ENCODE assay signal across 15 cellular contexts in the genomic region with DNA sequence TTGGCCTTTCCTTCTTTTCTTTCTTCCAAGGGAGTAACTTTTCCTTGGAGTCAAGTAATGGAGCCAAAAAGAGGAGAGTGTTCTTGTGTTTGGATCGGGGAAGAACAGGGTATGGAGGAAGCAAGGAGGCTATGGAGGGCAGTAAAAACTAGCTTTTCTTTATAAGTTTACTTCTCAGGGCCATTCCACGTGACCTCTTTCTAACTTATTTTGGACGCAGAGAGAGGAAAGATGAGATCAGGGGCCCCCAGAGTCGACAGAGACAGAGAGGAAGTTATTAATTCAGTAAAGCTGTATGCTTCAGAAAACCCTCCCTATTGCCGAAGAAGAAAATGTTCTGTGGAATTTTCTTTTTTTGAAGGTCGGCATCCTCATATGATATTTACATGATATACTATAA.
DNase-seq lines count a peak whose midpoint lies in the region; ATAC-seq and TF ChIP-seq lines count a peak whose summit lies in the region.
"Had no signal": no experiment of that assay in that cellular context is flagged by ENCODE, and none has a peak within 500 bp of the region (broad histone marks: within the 10 kb centered on the region; RNA-seq: fewer than 3 reads in every experiment).

No MANE protein-coding gene starts in this region.

- H3K4me1 Mint-ChIP-seq in nephron progenitor cell (peaks cover 43% of the 10 kb centered on the region), type B pancreatic cell (ENCODE audit: unreplicated experiment) (peaks cover 40% of the 10 kb centered on the region), endothelial cell (ENCODE audit: unreplicated experiment) (peaks cover 16% of the 10 kb centered on the region)
- H3K4me1 Mint-ChIP-seq: CD4-positive, CD25-positive, alpha-beta regulatory T cell had no signal

- H3K36me3 Mint-ChIP-seq in nephron progenitor cell (ENCODE audit: low read depth), result peaks cover 5% of the 10 kb centered on the region
- peaks cover 4% of the 10 kb centered on the region for H3K36me3 Mint-ChIP-seq in type B pancreatic cell
- H3K36me3 Mint-ChIP-seq in endothelial cell (ENCODE audit: low read depth, unreplicated experiment), result peaks cover 28% of the 10 kb centered on the region
- H3K36me3 Mint-ChIP-seq: activated naive CD8-positive, alpha-beta T cell; CD4-positive, CD25-positive, alpha-beta regulatory T cell had no signal

- ATAC-seq in foreskin keratinocyte, result peak; percentile 14
- ATAC-seq in HG03378 (IDR thresholded peaks at IDR 0.05; ENCODE audit: unreplicated experiment), result no peak
- ATAC-seq in HG02571 (IDR thresholded peaks at IDR 0.05; ENCODE audit: unreplicated experiment), result no peak

- peaks cover 26% of the 10 kb centered on the region for H3K9me3 Mint-ChIP-seq in nephron progenitor cell
- H3K9me3 Mint-ChIP-seq in type B pancreatic cell, result peaks cover 9% of the 10 kb centered on the region
- H3K9me3 Mint-ChIP-seq in endothelial cell (ENCODE audit: unreplicated experiment), result peaks cover 6% of the 10 kb centered on the region

- H3K4me1 ChIP-seq in foreskin keratinocyte, result peaks cover 5% of the 10 kb centered on the region
- H3K4me1 ChIP-seq: SJSA1 had no signal

- DNase-seq in amniotic stem cell (lab: John Stamatoyannopoulos, UW), result peak; percentile 1
- DNase-seq in foreskin keratinocyte, result no peak
- no peak for DNase-seq in nephron progenitor cell
- no peak for DNase-seq in type B pancreatic cell (ENCODE audit: extremely low spot score, unreplicated experiment)
- no peak for DNase-seq in HT-29 (ENCODE audit: low spot score)
- no peak for DNase-seq in endothelial cell (ENCODE audit: low spot score)
- DNase-seq: CD4-positive, CD25-positive, alpha-beta regulatory T cell; cortex of kidney; GDM1; NCI-H1694 treated with DMSO at 0.1 percent for 48 hours; NCI-H774 had no signal

- H3K27ac Mint-ChIP-seq in nephron progenitor cell (peak overlapping the region; percentile 99), type B pancreatic cell (peak overlapping the region; percentile 91), endothelial cell (ENCODE audit: unreplicated experiment) (no peak overlapping the region)
- H3K27ac Mint-ChIP-seq: activated naive CD8-positive, alpha-beta T cell; CD4-positive, CD25-positive, alpha-beta regulatory T cell had no signal

- no peak for TF ChIP-seq CTCF in foreskin keratinocyte (conservative IDR thresholded peaks at IDR 0.05)
- no peak for TF ChIP-seq CTCF in nephron progenitor cell (IDR thresholded peaks at IDR 0.05)
- no peak for TF ChIP-seq CTCF in type B pancreatic cell (conservative IDR thresholded peaks at IDR 0.05)
- TF ChIP-seq CTCF in endothelial cell (IDR thresholded peaks at IDR 0.05; ENCODE audit: unreplicated experiment), result no peak

- peak overlapping the region; percentile 87 for H3K27ac ChIP-seq in foreskin keratinocyte
- H3K27ac ChIP-seq: SJSA1 had no signal

- no peaks in the 10 kb centered on the region for H3K27me3 ChIP-seq in foreskin keratinocyte
- H3K27me3 ChIP-seq: SJSA1 had no signal

- no peak overlapping the region for H3K4me3 Mint-ChIP-seq in nephron progenitor cell
- H3K4me3 Mint-ChIP-seq in type B pancreatic cell, result peak overlapping the region; percentile 65
- H3K4me3 Mint-ChIP-seq in endothelial cell (ENCODE audit: unreplicated experiment), result no peak overlapping the region
- H3K4me3 Mint-ChIP-seq: activated naive CD8-positive, alpha-beta T cell; CD4-positive, CD25-positive, alpha-beta regulatory T cell had no signal

- H3K27me3 Mint-ChIP-seq in nephron progenitor cell (ENCODE audit: low read depth, poor library complexity), result peaks cover 2% of the 10 kb centered on the region
- H3K27me3 Mint-ChIP-seq in type B pancreatic cell, result peaks cover 4% of the 10 kb centered on the region
- H3K27me3 Mint-ChIP-seq in endothelial cell (ENCODE audit: unreplicated experiment), result peaks cover 5% of the 10 kb centered on the region
- H3K27me3 Mint-ChIP-seq: activated naive CD8-positive, alpha-beta T cell; CD4-positive, CD25-positive, alpha-beta regulatory T cell had no signal
